11 cellular contexts compared by ENCODE assay signal in the genomic region with DNA sequence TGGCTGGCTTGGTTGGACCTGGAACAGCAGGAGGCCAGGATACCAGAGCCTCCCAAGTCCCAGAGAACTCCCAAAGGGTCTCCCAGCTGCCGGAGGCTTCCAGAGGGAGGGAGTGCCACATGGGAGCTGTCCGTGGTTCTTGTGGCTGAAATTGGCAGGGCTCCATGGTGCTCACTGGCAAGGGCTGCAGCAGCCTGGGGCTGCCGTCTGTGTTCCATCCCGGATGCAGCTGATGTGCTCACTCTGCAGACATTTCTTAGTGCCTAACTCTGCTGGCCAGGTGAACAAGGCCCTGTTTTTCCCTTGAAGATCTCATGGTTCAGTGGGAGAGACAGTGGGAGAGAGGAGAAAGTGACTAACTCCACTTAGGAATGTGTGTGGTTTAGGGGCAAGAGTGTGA.
DNase-seq lines count a peak whose midpoint lies in the region; ATAC-seq and TF ChIP-seq lines count a peak whose summit lies in the region.
"Had no signal": no experiment of that assay in that cellular context is flagged by ENCODE, and none has a peak within 500 bp of the region (broad histone marks: within the 10 kb centered on the region; RNA-seq: fewer than 3 reads in every experiment).

No MANE protein-coding gene starts in this region.

- CTCF ChIA-PET in naive thymus-derived CD4-positive, alpha-beta T cell (lab: Charles Lee): no interaction called here

- no peak overlapping the region for H3K4me3 Mint-ChIP-seq in naive thymus-derived CD4-positive, alpha-beta T cell

- no peak overlapping the region for H3K27ac Mint-ChIP-seq in naive thymus-derived CD4-positive, alpha-beta T cell

- no peaks in the 10 kb centered on the region for H3K9me3 ChIP-seq in cardiac muscle cell (ENCODE audit: low read depth)
- H3K9me3 ChIP-seq in thyroid gland: no peaks in the 10 kb centered on the region
- no peaks in the 10 kb centered on the region for H3K9me3 ChIP-seq in naive thymus-derived CD4-positive, alpha-beta T cell (ENCODE audit: control insufficient read depth in 2 of 3, low read length in 3 of 3)

- H3K36me3 ChIP-seq in cardiac muscle cell (no peaks in the 10 kb centered on the region), thyroid gland (no peaks in the 10 kb centered on the region)
- H3K36me3 ChIP-seq in naive thymus-derived CD4-positive, alpha-beta T cell (ENCODE audit: control insufficient read depth in 2 of 3, insufficient read depth in 3 of 3, low read length in 3 of 3): no peaks in the 10 kb centered on the region
- H3K36me3 ChIP-seq: tibial artery had no signal

- TF ChIP-seq POLR2A in thyroid gland (IDR thresholded peaks at IDR 0.05): no peak

- no peaks in the 10 kb centered on the region for H3K4me1 Mint-ChIP-seq in naive thymus-derived CD4-positive, alpha-beta T cell

- H3K4me1 ChIP-seq in cardiac muscle cell (ENCODE audit: low read depth): no peaks in the 10 kb centered on the region
- H3K4me1 ChIP-seq in thyroid gland: no peaks in the 10 kb centered on the region
- H3K4me1 ChIP-seq in naive thymus-derived CD4-positive, alpha-beta T cell (ENCODE audit: control insufficient read depth in 2 of 2, insufficient read depth in 2 of 2, low read length in 2 of 2): no peaks in the 10 kb centered on the region
- H3K4me1 ChIP-seq: tibial artery had no signal

- H3K36me3 Mint-ChIP-seq in naive thymus-derived CD4-positive, alpha-beta T cell: no peaks in the 10 kb centered on the region

- H3K27me3 ChIP-seq in cardiac muscle cell: no peaks in the 10 kb centered on the region
- H3K27me3 ChIP-seq in thyroid gland: no peaks in the 10 kb centered on the region
- H3K27me3 ChIP-seq in naive thymus-derived CD4-positive, alpha-beta T cell (ENCODE audit: control insufficient read depth in 2 of 2, insufficient read depth in 2 of 2, low read length in 2 of 2): no peaks in the 10 kb centered on the region

- H3K9me3 Mint-ChIP-seq in naive thymus-derived CD4-positive, alpha-beta T cell: peaks cover 0 to 3% (median 0%) of the 10 kb centered on the region in 11 donors

- peak; percentile 85 to 86 for DNase-seq in cardiac muscle cell (ENCODE audit: low read depth in 1 of 2, low spot score in 1 of 2)
- no peak for DNase-seq in Right ventricle myocardium inferior (ENCODE audit: missing footprints)
- DNase-seq in SW480 (ENCODE audit: low spot score): peak; percentile 30
- peak; percentile 49 for DNase-seq in left ventricle myocardium superior
- DNase-seq in thyroid gland: peak; percentile 10 to 38
- DNase-seq in activated CD4-positive, alpha-beta T cell treated with anti-CD3 and anti-CD28 coated beads, Interleukin-2, amount 50 U/mL, for 4 hours: no peak
- no peak for DNase-seq in naive thymus-derived CD4-positive, alpha-beta T cell
- DNase-seq in cortex of kidney (lab: John Stamatoyannopoulos, UW): no peak
- DNase-seq: tibial artery had no signal

- POLR2A ChIA-PET in naive thymus-derived CD4-positive, alpha-beta T cell (lab: Charles Lee): no interaction called here

- H3K27me3 Mint-ChIP-seq in naive thymus-derived CD4-positive, alpha-beta T cell: peaks cover 0 to 12% (median 4%) of the 10 kb centered on the region in 5 donors

- WGBS in thyroid gland, 2 donors: 3 to 8% methylated on average over 4 of the region's 4 CpGs

- H3K4me3 ChIP-seq in cardiac muscle cell (no peak overlapping the region), thyroid gland (replicated peaks in 1 of 3) (no peak overlapping the region)
- H3K4me3 ChIP-seq in naive thymus-derived CD4-positive, alpha-beta T cell (ENCODE audit: low read length): no peak overlapping the region
- H3K4me3 ChIP-seq: tibial artery had no signal

- no peak for ATAC-seq in Right ventricle myocardium inferior
- ATAC-seq in left ventricle myocardium superior: peak; percentile 55
- no peak for ATAC-seq in naive thymus-derived CD4-positive, alpha-beta T cell
- ATAC-seq: right cardiac atrium had no signal

- H3K27ac ChIP-seq in cardiac muscle cell (no peak overlapping the region), thyroid gland (no peak overlapping the region)
- H3K27ac ChIP-seq in naive thymus-derived CD4-positive, alpha-beta T cell (ENCODE audit: low read depth, low read length): no peak overlapping the region
- H3K27ac ChIP-seq: C4-2B, tibial artery had no signal

- TF ChIP-seq CTCF in cardiac muscle cell (IDR thresholded peaks at IDR 0.05; ENCODE audit: low read depth, low read length) (no peak), thyroid gland (IDR thresholded peaks at IDR 0.05) (no peak)

- intact Hi-C loops in Right ventricle myocardium inferior (cut with DNase I) (no loop called here), left ventricle myocardium superior (cut with micrococcal nuclease) (no loop called here), thyroid gland (cut with DNase I) (no loop called here)
- intact Hi-C loops in naive thymus-derived CD4-positive, alpha-beta T cell (cut with micrococcal nuclease): loop anchor here in 1 of 2 donors (10.0 kb wide), 1 partner anchor 598 kb away; no protein-coding TSS in a partner anchor

Comparison
In these comparisons a context has a peak if more than half of its experiments do, and no peak if none do; other contexts are left out.
1. DNase-seq: peak in cardiac muscle cell (2 of 2), SW480 (single experiment), left ventricle myocardium superior (single experiment) and thyroid gland (2 of 2); none in Right ventricle myocardium inferior (single experiment), activated CD4-positive, alpha-beta T cell treated with anti-CD3 and anti-CD28 coated beads, Interleukin-2, amount 50 U/mL, for 4 hours (0 of 2), naive thymus-derived CD4-positive, alpha-beta T cell (0 of 9) and cortex of kidney (single experiment).